12 cellular contexts compared by ENCODE assay signal in the genomic region with DNA sequence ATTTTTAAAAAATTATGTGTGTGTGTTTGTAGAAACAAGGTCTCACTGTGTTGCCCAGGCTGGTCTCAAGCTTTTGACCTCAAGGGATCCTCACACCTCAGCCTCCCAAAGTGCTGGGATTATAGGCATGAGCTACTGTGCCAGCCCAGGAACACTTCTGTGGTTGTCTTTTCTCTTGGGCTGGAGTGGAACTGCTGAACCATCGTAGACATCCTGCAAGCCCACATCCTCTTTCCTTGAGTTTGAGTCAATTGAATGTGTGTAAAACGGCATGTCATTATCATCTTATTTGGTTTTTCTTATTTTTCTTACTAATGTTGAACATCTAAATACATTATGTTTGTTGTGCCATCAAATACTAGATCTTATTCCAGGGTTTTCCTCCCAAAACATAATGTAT.
"Had no signal": no experiment of that assay in that cellular context is flagged by ENCODE, and none has a peak within 500 bp of the region (broad histone marks: within the 10 kb centered on the region; RNA-seq: fewer than 3 reads in every experiment).

No MANE protein-coding gene starts in this region.

- H3K9me3 Mint-ChIP-seq: activated naive CD4-positive, alpha-beta T cell treated with anti-CD3 and anti-CD28 coated beads, Interleukin-2, amount 10 ng/mL, durations not matched to agents 7 days and 5 days; activated T-helper 2 cell treated with anti-CD3 and anti-CD28 coated beads, Interferon-gamma antibody, Interleukin-2, Interleukin-4, amounts not matched to agents 10 μg/mL and 5 μg/mL and 100 μg/mL, durations not matched to agents 14 hours and 24 hours and 36 hours; brain; endodermal cell had no signal

- H3K4me3 Mint-ChIP-seq: activated naive CD4-positive, alpha-beta T cell treated with anti-CD3 and anti-CD28 coated beads, Interleukin-2, amount 10 ng/mL, durations not matched to agents 7 days and 5 days; brain; endodermal cell had no signal

- H3K27ac Mint-ChIP-seq: activated naive CD4-positive, alpha-beta T cell treated with anti-CD3 and anti-CD28 coated beads, Interleukin-2, amount 10 ng/mL, durations not matched to agents 7 days and 5 days; brain; endodermal cell had no signal

- H3K27me3 Mint-ChIP-seq: activated naive CD4-positive, alpha-beta T cell treated with anti-CD3 and anti-CD28 coated beads, Interleukin-2, amount 10 ng/mL, durations not matched to agents 7 days and 5 days had no signal

- DNase-seq: activated naive CD4-positive, alpha-beta T cell treated with anti-CD3 and anti-CD28 coated beads, Interleukin-2, amount 10 ng/mL, durations not matched to agents 7 days and 5 days; amygdala; cerebellar nuclear complex; endodermal cell; hippocampal formation; kidney glomerular epithelial cell; mesendoderm; retina; stimulated activated CD4-positive, alpha-beta T cell treated with anti-CD3 and anti-CD28 coated beads, Interleukin-15, amount 100 ng/mL, for 24 hours; stimulated activated CD4-positive, alpha-beta T cell treated with anti-CD3 and anti-CD28 coated beads, Interleukin-4, amount 100 ng/mL, for 24 hours had no signal
